Comparison of ENCODE assay signal across 17 cellular contexts in genomic region chr19:35202722-35203674, GRCh38. TPM values are rescaled to one million over a fixed set of nuclear protein-coding genes. Genes with fewer than 3 reads are reported as not detected.
DNase-seq lines count a peak whose midpoint lies in the region; ATAC-seq and FAIRE-seq lines count a peak whose summit lies in the region.
"Had no signal": no experiment of that assay in that cellular context is flagged by ENCODE, and none has a peak within 500 bp of the region (broad histone marks: within the 10 kb centered on the region; RNA-seq: fewer than 3 reads in every experiment).

No MANE protein-coding gene starts in this region.

- H3K4me1 ChIP-seq in HAP-1, result peaks cover 33% of the 10 kb centered on the region

- H3K27ac Mint-ChIP-seq in central memory CD8-positive, alpha-beta T cell (ENCODE audit: low read depth), result peak overlapping the region; percentile 92
- H3K27ac Mint-ChIP-seq in naive thymus-derived CD8-positive, alpha-beta T cell, result peak overlapping the region; percentile 40 to 99 (median 80)

- no peaks in the 10 kb centered on the region for H3K9me3 Mint-ChIP-seq in central memory CD8-positive, alpha-beta T cell
- peaks cover 0 to 4% (median 0%) of the 10 kb centered on the region in 9 donors for H3K9me3 Mint-ChIP-seq in naive thymus-derived CD8-positive, alpha-beta T cell

- peaks cover 2% of the 10 kb centered on the region for H3K36me3 Mint-ChIP-seq in central memory CD8-positive, alpha-beta T cell (ENCODE audit: insufficient read depth)
- peaks cover 0 to 2% (median 2%) of the 10 kb centered on the region in 3 donors for H3K36me3 Mint-ChIP-seq in naive thymus-derived CD8-positive, alpha-beta T cell

- POLR2A ChIA-PET in naive thymus-derived CD8-positive, alpha-beta T cell (lab: Charles Lee), result interaction anchor here (0.6 to 1.8 kb wide), 17 partner anchors 8 to 65 kb away, joined by 3 to 10 read pairs (median 3); no protein-coding TSS in a partner anchor

- no peak for ATAC-seq in central memory CD8-positive, alpha-beta T cell (replicated peaks; ENCODE audit: extremely low read depth, poor library complexity, severe bottlenecking)
- no peak for ATAC-seq in naive thymus-derived CD8-positive, alpha-beta T cell
- no peak for ATAC-seq in GM21825 (IDR thresholded peaks at IDR 0.05; ENCODE audit: unreplicated experiment)
- ATAC-seq: heart left ventricle had no signal

- FAIRE-seq in RCC 7860 (lab: Jason Lieb, UNC), result no peak
- FAIRE-seq: endothelial cell of umbilical vein, TTC549 had no signal

- in situ Hi-C loops in HAP-1 (cut with MboI; ENCODE audit: low sequenced_read_pairs), result no loop called here

- H3K4me3 Mint-ChIP-seq in central memory CD8-positive, alpha-beta T cell, result no peak overlapping the region
- no peak overlapping the region for H3K4me3 Mint-ChIP-seq in naive thymus-derived CD8-positive, alpha-beta T cell

- no peaks in the 10 kb centered on the region for H3K27me3 ChIP-seq in HAP-1 (ENCODE audit: low read depth)
- H3K27me3 ChIP-seq: ovary had no signal

- H3K4me1 Mint-ChIP-seq in central memory CD8-positive, alpha-beta T cell, result peaks cover 59% of the 10 kb centered on the region
- H3K4me1 Mint-ChIP-seq in naive thymus-derived CD8-positive, alpha-beta T cell, result peaks cover 39 to 88% (median 75%) of the 10 kb centered on the region in 4 donors

- H3K27me3 Mint-ChIP-seq in central memory CD8-positive, alpha-beta T cell, result no peaks in the 10 kb centered on the region
- H3K27me3 Mint-ChIP-seq in naive thymus-derived CD8-positive, alpha-beta T cell, result no peaks in the 10 kb centered on the region

- no peaks in the 10 kb centered on the region; the same call in 1 of the 2 replicates for H3K36me3 ChIP-seq in HAP-1 (replicated peaks)
- H3K36me3 ChIP-seq: heart left ventricle, ovary, thoracic aorta had no signal

- DNase-seq in NCI-H2171 treated with DMSO at 0.1 percent for 48 hours (lab: John Stamatoyannopoulos, UW) (peak; percentile 11), NCI-H2171 (lab: John Stamatoyannopoulos, UW) (no peak), HAP-1 (ENCODE audit: low spot score in 2 of 2) (peak; percentile 86 to 100), RCC 7860 (ENCODE audit: low spot score) (no peak), NCI-H1105 treated with DMSO at 0.1 percent for 48 hours (lab: John Stamatoyannopoulos, UW) (no peak)
- no peak for DNase-seq in central memory CD8-positive, alpha-beta T cell (ENCODE audit: low spot score in 2 of 2)
- DNase-seq in naive thymus-derived CD8-positive, alpha-beta T cell, result no peak
- DNase-seq: heart left ventricle, NCI-H146, NCI-H774, ovary, SHP77 had no signal

- H3K4me3 ChIP-seq in HAP-1, result no peak overlapping the region
- H3K4me3 ChIP-seq: heart left ventricle, ovary, smooth muscle cell, thoracic aorta had no signal

- no peaks in the 10 kb centered on the region; the same call in 1 of the 2 replicates for H3K9me3 ChIP-seq in HAP-1
- H3K9me3 ChIP-seq: ovary, thoracic aorta had no signal

RNA-seq across cellular contexts. Expression of gene FAM187B, which starts 25.5 kb away (rescaled TPM):
- not detected for total RNA-seq in naive thymus-derived CD8-positive, alpha-beta T cell
- not detected for polyA plus RNA-seq in naive thymus-derived CD8-positive, alpha-beta T cell
- total RNA-seq: endothelial cell of umbilical vein, heart left ventricle, ovary, smooth muscle cell, thoracic aorta had no signal
- polyA plus RNA-seq: endothelial cell of umbilical vein, smooth muscle cell had no signal

RNA-seq across cellular contexts. Expression of gene LSR, which starts 45.8 kb away (rescaled TPM):
- 10 to 100 TPM; 57.4 to 59.9 TPM for total RNA-seq in naive thymus-derived CD8-positive, alpha-beta T cell
- polyA plus RNA-seq in naive thymus-derived CD8-positive, alpha-beta T cell, result 100 to 1,000 TPM in 1 of 3 donors, 10 to 100 TPM in 2; 36.7 to 106 (median 65.7) TPM

RNA-seq across cellular contexts. Expression of gene FXYD5, which starts 48.5 kb away (rescaled TPM):
- total RNA-seq in naive thymus-derived CD8-positive, alpha-beta T cell, result 100 to 1,000 TPM; 339 to 351 TPM
- polyA plus RNA-seq in naive thymus-derived CD8-positive, alpha-beta T cell, result 100 to 1,000 TPM; 281 to 544 (median 452) TPM

RNA-seq across cellular contexts. Expression of gene FXYD7, which starts 59.9 kb away (rescaled TPM):
- total RNA-seq in naive thymus-derived CD8-positive, alpha-beta T cell, result 1 to 10 TPM; 5.4 to 6.4 TPM
- 10 to 100 TPM in 1 of 3 donors, 1 to 10 TPM in 2; 3.7 to 10.2 (median 8.8) TPM for polyA plus RNA-seq in naive thymus-derived CD8-positive, alpha-beta T cell
- total RNA-seq: endothelial cell of umbilical vein, smooth muscle cell, thoracic aorta had no signal
- polyA plus RNA-seq: endothelial cell of umbilical vein, heart left ventricle, smooth muscle cell had no signal

Comparison
In these comparisons a context has a peak if more than half of its experiments do, and no peak if none do; other contexts are left out.
1. DNase-seq: peak in NCI-H2171 treated with DMSO at 0.1 percent for 48 hours (single experiment) and HAP-1 (2 of 2); none in NCI-H2171 (single experiment), central memory CD8-positive, alpha-beta T cell (0 of 2), naive thymus-derived CD8-positive, alpha-beta T cell (0 of 10), RCC 7860 (single experiment) and NCI-H1105 treated with DMSO at 0.1 percent for 48 hours (single experiment).